In the genomic region with DNA sequence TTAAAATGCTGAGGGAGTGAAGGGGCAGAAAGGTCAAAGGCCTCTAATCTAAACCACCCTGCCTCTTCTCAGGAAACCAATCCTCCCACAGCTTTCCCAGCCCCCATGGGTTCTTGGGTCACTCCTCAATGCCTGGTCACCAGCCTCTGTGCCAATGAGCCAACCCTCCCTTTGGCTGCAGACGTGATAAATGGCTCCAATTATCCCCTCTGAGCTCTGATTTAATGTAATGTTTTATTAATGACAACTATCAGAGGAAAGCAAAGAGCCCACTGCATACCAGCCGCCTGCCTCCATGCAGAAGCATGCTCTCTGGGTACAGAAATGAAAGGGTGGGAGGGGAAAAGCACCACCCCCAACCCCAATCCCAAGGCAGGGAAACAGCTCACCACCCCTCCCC, we compare ENCODE assay signal across 19 cellular contexts.
DNase-seq lines count a peak whose midpoint lies in the region; ATAC-seq and TF ChIP-seq lines count a peak whose summit lies in the region.
"Had no signal": no experiment of that assay in that cellular context is flagged by ENCODE, and none has a peak within 500 bp of the region (broad histone marks: within the 10 kb centered on the region; RNA-seq: fewer than 3 reads in every experiment).

No MANE protein-coding gene starts in this region.

- no peak for ATAC-seq in HG03565 (IDR thresholded peaks at IDR 0.05; ENCODE audit: unreplicated experiment)
- ATAC-seq: HepG2 had no signal

- H3K27me3 Mint-ChIP-seq in osteocyte (ENCODE audit: unreplicated experiment): no peaks in the 10 kb centered on the region

- intact Hi-C loops in esophagus muscularis mucosa (cut with DNase I): no loop called here

- WGBS in esophagus muscularis mucosa: 48% methylated on average over 2 of the region's 2 CpGs

- TF ChIP-seq CTCF in osteocyte (IDR thresholded peaks at IDR 0.05) (no peak), esophagus muscularis mucosa (IDR thresholded peaks at IDR 0.05) (no peak)

- no peaks in the 10 kb centered on the region for H3K9me3 Mint-ChIP-seq in osteocyte (ENCODE audit: unreplicated experiment)

- H3K4me1 ChIP-seq in esophagus muscularis mucosa: no peaks in the 10 kb centered on the region
- H3K4me1 ChIP-seq: BLaER1 had no signal

- H3K4me3 Mint-ChIP-seq in osteocyte (ENCODE audit: unreplicated experiment): no peak overlapping the region
- H3K4me3 Mint-ChIP-seq: CD4-positive, CD25-positive, alpha-beta regulatory T cell had no signal

- H3K4me1 Mint-ChIP-seq in osteocyte (ENCODE audit: unreplicated experiment): no peaks in the 10 kb centered on the region
- H3K4me1 Mint-ChIP-seq: CD4-positive, CD25-positive, alpha-beta regulatory T cell had no signal

- no peak overlapping the region for H3K4me3 ChIP-seq in esophagus muscularis mucosa
- H3K4me3 ChIP-seq: BLaER1 had no signal

- H3K36me3 ChIP-seq in esophagus muscularis mucosa: no peaks in the 10 kb centered on the region
- H3K36me3 ChIP-seq: BLaER1 had no signal

- no peaks in the 10 kb centered on the region for H3K36me3 Mint-ChIP-seq in osteocyte (ENCODE audit: unreplicated experiment)
- H3K36me3 Mint-ChIP-seq: CD4-positive, CD25-positive, alpha-beta regulatory T cell had no signal

- H3K27ac Mint-ChIP-seq in osteocyte (ENCODE audit: unreplicated experiment): no peak overlapping the region
- H3K27ac Mint-ChIP-seq: CD4-positive, CD25-positive, alpha-beta regulatory T cell had no signal

- H3K27ac ChIP-seq in esophagus muscularis mucosa (replicated peaks in 1 of 4): no peak overlapping the region
- H3K27ac ChIP-seq: BLaER1 had no signal

- peaks cover 0 to 4% (median 0%) of the 10 kb centered on the region in 4 donors for H3K9me3 ChIP-seq in esophagus muscularis mucosa
- H3K9me3 ChIP-seq: SK-N-SH had no signal

- peak; percentile 25 for DNase-seq in activated effector memory CD4-positive, alpha-beta T cell treated with anti-CD3 and anti-CD28 coated beads, Interleukin-2, amount 50 U/mL, for 16 hours
- DNase-seq in activated effector memory CD4-positive, alpha-beta T cell treated with Interleukin-2 at 50 U/mL for 16 hours: no peak
- DNase-seq in astrocyte of the hippocampus (ENCODE audit: low read depth, low spot score): peak; percentile 28
- DNase-seq in osteocyte (ENCODE audit: extremely low spot score, unreplicated experiment): peak; percentile 54
- no peak for DNase-seq in NCI-H2171 treated with DMSO at 0.1 percent for 48 hours (lab: John Stamatoyannopoulos, UW)
- DNase-seq in esophagus muscularis mucosa (ENCODE audit: extremely low spot score): no peak
- DNase-seq: CD4-positive, CD25-positive, alpha-beta regulatory T cell; DMS153; DND-41; Karpas-422; NCI-H1092; NCI-H1436 treated with DMSO at 0.1 percent for 48 hours; NCI-H1930; NCI-H226; NCI-H510A; SK-N-SH had no signal

- H3K27me3 ChIP-seq in esophagus muscularis mucosa: no peaks in the 10 kb centered on the region
- H3K27me3 ChIP-seq: BLaER1 had no signal

- TF ChIP-seq POLR2A in esophagus muscularis mucosa (IDR thresholded peaks at IDR 0.05; ENCODE audit: low read depth): no peak

- no peak for TF ChIP-seq EP300 in esophagus muscularis mucosa (IDR thresholded peaks at IDR 0.05)

Comparison
In these comparisons a context has a peak if more than half of its experiments do, and no peak if none do; other contexts are left out.
1. DNase-seq: peak in activated effector memory CD4-positive, alpha-beta T cell treated with anti-CD3 and anti-CD28 coated beads, Interleukin-2, amount 50 U/mL, for 16 hours (single experiment), astrocyte of the hippocampus (single experiment) and osteocyte (single experiment); none in activated effector memory CD4-positive, alpha-beta T cell treated with Interleukin-2 at 50 U/mL for 16 hours (single experiment), NCI-H2171 treated with DMSO at 0.1 percent for 48 hours (single experiment) and esophagus muscularis mucosa (single experiment).